ENCODE assay signal across 1 cellular context in the genomic region with DNA sequence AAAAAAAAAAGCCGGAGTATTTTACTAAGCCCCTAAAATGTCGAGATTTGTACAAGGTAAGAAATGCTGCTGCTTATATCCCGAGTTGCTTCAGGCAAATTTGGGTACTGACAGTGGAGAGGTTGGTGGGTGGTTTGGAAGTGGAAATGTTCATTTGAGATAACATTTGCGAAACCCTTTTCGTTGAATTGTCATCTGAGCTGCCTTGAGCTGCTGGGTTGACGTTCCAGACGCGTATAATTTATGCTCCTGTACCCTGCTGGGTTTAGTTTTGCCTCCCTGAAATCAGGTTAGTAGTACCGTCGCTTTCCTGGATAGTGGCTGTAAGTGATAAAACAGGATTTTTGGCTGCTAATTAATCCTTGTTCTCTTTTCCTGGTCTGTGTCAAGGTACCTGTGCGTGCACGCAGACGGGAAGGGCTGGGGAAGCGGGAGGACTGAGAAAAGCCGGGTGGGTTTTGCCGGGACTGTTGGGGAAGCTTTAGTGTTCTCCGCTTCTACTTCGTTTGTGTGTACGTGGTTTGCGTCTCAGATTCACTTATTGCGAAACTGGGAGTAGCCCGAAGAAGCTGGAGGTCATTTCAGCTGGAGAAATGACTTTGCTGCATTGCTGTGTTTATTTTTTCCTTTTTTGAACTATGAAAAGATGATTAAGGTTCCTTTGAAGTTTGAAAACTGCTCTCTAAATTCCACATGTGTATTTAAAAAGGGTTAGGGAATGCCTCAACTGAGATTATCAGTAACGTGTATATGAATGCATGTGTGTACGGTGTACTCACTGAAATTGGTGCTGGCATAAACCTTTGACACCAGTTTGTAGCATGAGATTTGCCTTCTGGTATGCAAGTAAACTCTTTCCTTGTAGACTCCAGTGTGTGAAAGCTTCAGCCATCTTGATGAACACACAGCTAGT.
TF ChIP-seq lines count a peak whose summit lies in the region.

No MANE protein-coding gene starts in this region.

TF ChIP-seq in GM23338, 12 proteins besides CTCF, POLR2A, EP300 and RAD21 (continued from another document):
- TF ChIP-seq, protein P1, sequence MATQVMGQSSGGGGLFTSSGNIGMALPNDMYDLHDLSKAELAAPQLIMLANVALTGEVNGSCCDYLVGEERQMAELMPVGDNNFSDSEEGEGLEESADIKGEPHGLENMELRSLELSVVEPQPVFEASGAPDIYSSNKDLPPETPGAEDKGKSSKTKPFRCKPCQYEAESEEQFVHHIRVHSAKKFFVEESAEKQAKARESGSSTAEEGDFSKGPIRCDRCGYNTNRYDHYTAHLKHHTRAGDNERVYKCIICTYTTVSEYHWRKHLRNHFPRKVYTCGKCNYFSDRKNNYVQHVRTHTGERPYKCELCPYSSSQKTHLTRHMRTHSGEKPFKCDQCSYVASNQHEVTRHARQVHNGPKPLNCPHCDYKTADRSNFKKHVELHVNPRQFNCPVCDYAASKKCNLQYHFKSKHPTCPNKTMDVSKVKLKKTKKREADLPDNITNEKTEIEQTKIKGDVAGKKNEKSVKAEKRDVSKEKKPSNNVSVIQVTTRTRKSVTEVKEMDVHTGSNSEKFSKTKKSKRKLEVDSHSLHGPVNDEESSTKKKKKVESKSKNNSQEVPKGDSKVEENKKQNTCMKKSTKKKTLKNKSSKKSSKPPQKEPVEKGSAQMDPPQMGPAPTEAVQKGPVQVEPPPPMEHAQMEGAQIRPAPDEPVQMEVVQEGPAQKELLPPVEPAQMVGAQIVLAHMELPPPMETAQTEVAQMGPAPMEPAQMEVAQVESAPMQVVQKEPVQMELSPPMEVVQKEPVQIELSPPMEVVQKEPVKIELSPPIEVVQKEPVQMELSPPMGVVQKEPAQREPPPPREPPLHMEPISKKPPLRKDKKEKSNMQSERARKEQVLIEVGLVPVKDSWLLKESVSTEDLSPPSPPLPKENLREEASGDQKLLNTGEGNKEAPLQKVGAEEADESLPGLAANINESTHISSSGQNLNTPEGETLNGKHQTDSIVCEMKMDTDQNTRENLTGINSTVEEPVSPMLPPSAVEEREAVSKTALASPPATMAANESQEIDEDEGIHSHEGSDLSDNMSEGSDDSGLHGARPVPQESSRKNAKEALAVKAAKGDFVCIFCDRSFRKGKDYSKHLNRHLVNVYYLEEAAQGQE (IDR thresholded peaks at IDR 0.05; ENCODE audit: unreplicated experiment), result no peak
- no peak for TF ChIP-seq ZNF331 (CRISPR knock-in tag; IDR thresholded peaks at IDR 0.05; ENCODE audit: low read depth)
- no peak for TF ChIP-seq ETS1 (IDR thresholded peaks at IDR 0.05)
- TF ChIP-seq EZH2 (IDR thresholded peaks at IDR 0.05; ENCODE audit: low read depth, unreplicated experiment), result no peak
- TF ChIP-seq JUNB (IDR thresholded peaks at IDR 0.05; ENCODE audit: unreplicated experiment), result no peak
- TF ChIP-seq, protein P2, sequence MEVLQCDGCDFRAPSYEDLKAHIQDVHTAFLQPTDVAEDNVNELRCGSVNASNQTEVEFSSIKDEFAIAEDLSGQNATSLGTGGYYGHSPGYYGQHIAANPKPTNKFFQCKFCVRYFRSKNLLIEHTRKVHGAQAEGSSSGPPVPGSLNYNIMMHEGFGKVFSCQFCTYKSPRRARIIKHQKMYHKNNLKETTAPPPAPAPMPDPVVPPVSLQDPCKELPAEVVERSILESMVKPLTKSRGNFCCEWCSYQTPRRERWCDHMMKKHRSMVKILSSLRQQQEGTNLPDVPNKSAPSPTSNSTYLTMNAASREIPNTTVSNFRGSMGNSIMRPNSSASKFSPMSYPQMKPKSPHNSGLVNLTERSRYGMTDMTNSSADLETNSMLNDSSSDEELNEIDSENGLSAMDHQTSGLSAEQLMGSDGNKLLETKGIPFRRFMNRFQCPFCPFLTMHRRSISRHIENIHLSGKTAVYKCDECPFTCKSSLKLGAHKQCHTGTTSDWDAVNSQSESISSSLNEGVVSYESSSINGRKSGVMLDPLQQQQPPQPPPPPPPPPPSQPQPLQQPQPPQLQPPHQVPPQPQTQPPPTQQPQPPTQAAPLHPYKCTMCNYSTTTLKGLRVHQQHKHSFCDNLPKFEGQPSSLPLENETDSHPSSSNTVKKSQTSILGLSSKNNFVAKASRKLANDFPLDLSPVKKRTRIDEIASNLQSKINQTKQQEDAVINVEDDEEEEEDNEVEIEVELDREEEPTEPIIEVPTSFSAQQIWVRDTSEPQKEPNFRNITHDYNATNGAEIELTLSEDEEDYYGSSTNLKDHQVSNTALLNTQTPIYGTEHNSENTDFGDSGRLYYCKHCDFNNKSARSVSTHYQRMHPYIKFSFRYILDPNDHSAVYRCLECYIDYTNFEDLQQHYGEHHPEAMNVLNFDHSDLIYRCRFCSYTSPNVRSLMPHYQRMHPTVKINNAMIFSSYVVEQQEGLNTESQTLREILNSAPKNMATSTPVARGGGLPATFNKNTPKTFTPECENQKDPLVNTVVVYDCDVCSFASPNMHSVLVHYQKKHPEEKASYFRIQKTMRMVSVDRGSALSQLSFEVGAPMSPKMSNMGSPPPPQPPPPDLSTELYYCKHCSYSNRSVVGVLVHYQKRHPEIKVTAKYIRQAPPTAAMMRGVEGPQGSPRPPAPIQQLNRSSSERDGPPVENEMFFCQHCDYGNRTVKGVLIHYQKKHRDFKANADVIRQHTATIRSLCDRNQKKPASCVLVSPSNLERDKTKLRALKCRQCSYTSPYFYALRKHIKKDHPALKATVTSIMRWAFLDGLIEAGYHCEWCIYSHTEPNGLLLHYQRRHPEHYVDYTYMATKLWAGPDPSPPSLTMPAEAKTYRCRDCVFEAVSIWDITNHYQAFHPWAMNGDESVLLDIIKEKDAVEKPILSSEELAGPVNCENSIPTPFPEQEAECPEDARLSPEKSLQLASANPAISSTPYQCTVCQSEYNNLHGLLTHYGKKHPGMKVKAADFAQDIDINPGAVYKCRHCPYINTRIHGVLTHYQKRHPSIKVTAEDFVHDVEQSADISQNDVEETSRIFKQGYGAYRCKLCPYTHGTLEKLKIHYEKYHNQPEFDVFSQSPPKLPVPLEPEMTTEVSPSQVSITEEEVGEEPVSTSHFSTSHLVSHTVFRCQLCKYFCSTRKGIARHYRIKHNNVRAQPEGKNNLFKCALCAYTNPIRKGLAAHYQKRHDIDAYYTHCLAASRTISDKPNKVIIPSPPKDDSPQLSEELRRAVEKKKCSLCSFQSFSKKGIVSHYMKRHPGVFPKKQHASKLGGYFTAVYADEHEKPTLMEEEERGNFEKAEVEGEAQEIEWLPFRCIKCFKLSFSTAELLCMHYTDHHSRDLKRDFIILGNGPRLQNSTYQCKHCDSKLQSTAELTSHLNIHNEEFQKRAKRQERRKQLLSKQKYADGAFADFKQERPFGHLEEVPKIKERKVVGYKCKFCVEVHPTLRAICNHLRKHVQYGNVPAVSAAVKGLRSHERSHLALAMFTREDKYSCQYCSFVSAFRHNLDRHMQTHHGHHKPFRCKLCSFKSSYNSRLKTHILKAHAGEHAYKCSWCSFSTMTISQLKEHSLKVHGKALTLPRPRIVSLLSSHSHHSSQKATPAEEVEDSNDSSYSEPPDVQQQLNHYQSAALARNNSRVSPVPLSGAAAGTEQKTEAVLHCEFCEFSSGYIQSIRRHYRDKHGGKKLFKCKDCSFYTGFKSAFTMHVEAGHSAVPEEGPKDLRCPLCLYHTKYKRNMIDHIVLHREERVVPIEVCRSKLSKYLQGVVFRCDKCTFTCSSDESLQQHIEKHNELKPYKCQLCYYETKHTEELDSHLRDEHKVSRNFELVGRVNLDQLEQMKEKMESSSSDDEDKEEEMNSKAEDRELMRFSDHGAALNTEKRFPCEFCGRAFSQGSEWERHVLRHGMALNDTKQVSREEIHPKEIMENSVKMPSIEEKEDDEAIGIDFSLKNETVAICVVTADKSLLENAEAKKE (CRISPR knock-in tag; IDR thresholded peaks at IDR 0.05), result no peak
